29 cellular contexts compared by ENCODE assay signal in genomic region chr10:132566892-132567291, GRCh38.
"Had no signal": no experiment of that assay in that cellular context is flagged by ENCODE, and none has a peak within 500 bp of the region (broad histone marks: within the 10 kb centered on the region; RNA-seq: fewer than 3 reads in every experiment).

No MANE protein-coding gene starts in this region.

- H3K36me3 ChIP-seq: ascending aorta, esophagus muscularis mucosa, heart right ventricle, left ventricle myocardium inferior, pancreas, prostate gland, WERI-Rb-1 had no signal

- H3K27me3 ChIP-seq: ascending aorta, esophagus muscularis mucosa, heart right ventricle, pancreas, testis had no signal

- FAIRE-seq: pancreas, TTC549, urothelium cell line had no signal

- ATAC-seq: heart right ventricle; pancreas; stimulated activated naive CD8-positive, alpha-beta T cell treated with anti-CD3 and anti-CD28 coated beads, Interleukin-15, Interleukin-2, amounts not matched to agents 100 U/mL and 50 U/mL, for 24 hours had no signal

- H3K4me3 ChIP-seq: ascending aorta, esophagus muscularis mucosa, heart right ventricle, left ventricle myocardium inferior, lung, pancreas, prostate gland, testis had no signal

- H3K36me3 Mint-ChIP-seq: activated CD4-positive, alpha-beta memory T cell treated with anti-CD3 and anti-CD28 coated beads for 36 hours; naive B cell had no signal

- H3K27ac Mint-ChIP-seq: activated CD4-positive, alpha-beta memory T cell treated with anti-CD3 and anti-CD28 coated beads for 36 hours; activated CD4-positive, alpha-beta T cell treated with anti-CD3 and anti-CD28 coated beads, Interleukin-2, amount 10 ng/mL, durations not matched to agents 24 days and 14 days; activated naive CD4-positive, alpha-beta T cell treated with anti-CD3 and anti-CD28 coated beads for 36 hours; activated naive CD8-positive, alpha-beta T cell treated with anti-CD3 and anti-CD28 coated beads, Interleukin-2, amount 10 ng/mL, durations not matched to agents 7 days and 5 days; activated T-helper 1 cell treated with anti-CD3 and anti-CD28 coated beads, Interleukin-12 subunit alpha, Interleukin-12 subunit beta, Interleukin-2, Interleukin-4 antibody, amounts not matched to agents 30 ng/mL and 10 ng/mL and 1 ng/mL, durations not matched to agents 14 hours and 24 hours and 36 hours; brain; T-helper 1 cell treated with Interleukin-12 subunit alpha and Interleukin-12 subunit beta and Interleukin-4 antibody, amounts not matched to agents 30 μg/mL and 1 μg/mL, for 36 hours had no signal

- H3K27ac ChIP-seq: ascending aorta, esophagus muscularis mucosa, heart right ventricle, left ventricle myocardium inferior, pancreas, prostate gland, testis, WERI-Rb-1 had no signal

- DNase-seq: activated CD4-positive, alpha-beta memory T cell treated with anti-CD3 and anti-CD28 coated beads for 36 hours; activated CD4-positive, alpha-beta T cell treated with anti-CD3 and anti-CD28 coated beads, Interleukin-2, amount 10 ng/mL, durations not matched to agents 24 days and 14 days; activated CD4-positive, CD25-positive, alpha-beta regulatory T cell treated with anti-CD3 and anti-CD28 coated beads, Interleukin-2, amount 50 U/mL, for 72 hours; activated CD8-positive, alpha-beta memory T cell treated with anti-CD3 and anti-CD28 coated beads, Interleukin-2, amount 50 U/mL, for 4 hours; activated effector memory CD4-positive, alpha-beta T cell treated with anti-CD3 and anti-CD28 coated beads, Interleukin-2, amount 50 U/mL, for 16 hours; activated naive CD4-positive, alpha-beta T cell treated with anti-CD3 and anti-CD28 coated beads for 36 hours; activated naive CD8-positive, alpha-beta T cell treated with anti-CD3 and anti-CD28 coated beads, Interleukin-2, amount 10 ng/mL, durations not matched to agents 7 days and 5 days; activated T-cell treated with anti-CD3 and anti-CD28 coated beads, Interleukin-2, amount 50 U/mL, for 1 hour; foreskin melanocyte; heart right ventricle; left ventricle myocardium inferior; naive B cell; nucleus accumbens; stimulated activated CD4-positive, alpha-beta T cell treated with anti-CD3 and anti-CD28 coated beads, Interleukin-15, amount 100 ng/mL, for 24 hours; stimulated activated CD4-positive, alpha-beta T cell treated with anti-CD3 and anti-CD28 coated beads, Interleukin-2, amount 100 ng/mL, for 24 hours; stimulated activated naive CD8-positive, alpha-beta T cell treated with anti-CD3 and anti-CD28 coated beads, Interleukin-15, Interleukin-2, amounts not matched to agents 100 U/mL and 50 U/mL, for 24 hours; T-helper 9 cell; testis; WERI-Rb-1 had no signal

- H3K27me3 Mint-ChIP-seq: activated CD4-positive, alpha-beta memory T cell treated with anti-CD3 and anti-CD28 coated beads for 36 hours; activated CD4-positive, alpha-beta T cell treated with anti-CD3 and anti-CD28 coated beads, Interleukin-2, amount 10 ng/mL, durations not matched to agents 24 days and 14 days; activated naive CD8-positive, alpha-beta T cell treated with anti-CD3 and anti-CD28 coated beads, Interleukin-2, amount 10 ng/mL, durations not matched to agents 7 days and 5 days; brain; naive B cell had no signal

- H3K4me3 Mint-ChIP-seq: activated CD4-positive, alpha-beta memory T cell treated with anti-CD3 and anti-CD28 coated beads for 36 hours; activated CD4-positive, alpha-beta T cell treated with anti-CD3 and anti-CD28 coated beads, Interleukin-2, amount 10 ng/mL, durations not matched to agents 24 days and 14 days; activated naive CD4-positive, alpha-beta T cell treated with anti-CD3 and anti-CD28 coated beads for 36 hours; activated naive CD8-positive, alpha-beta T cell treated with anti-CD3 and anti-CD28 coated beads, Interleukin-2, amount 10 ng/mL, durations not matched to agents 7 days and 5 days; activated T-helper 1 cell treated with anti-CD3 and anti-CD28 coated beads, Interleukin-12 subunit alpha, Interleukin-12 subunit beta, Interleukin-2, Interleukin-4 antibody, amounts not matched to agents 30 ng/mL and 10 ng/mL and 1 ng/mL, durations not matched to agents 14 hours and 24 hours and 36 hours; brain; naive B cell; T-helper 1 cell treated with Interleukin-12 subunit alpha and Interleukin-12 subunit beta and Interleukin-4 antibody, amounts not matched to agents 30 μg/mL and 1 μg/mL, for 36 hours had no signal

- H3K9me3 Mint-ChIP-seq: activated CD4-positive, alpha-beta memory T cell treated with anti-CD3 and anti-CD28 coated beads for 36 hours; activated CD4-positive, alpha-beta T cell treated with anti-CD3 and anti-CD28 coated beads, Interleukin-2, amount 10 ng/mL, durations not matched to agents 24 days and 14 days; activated naive CD4-positive, alpha-beta T cell treated with anti-CD3 and anti-CD28 coated beads for 36 hours; activated naive CD8-positive, alpha-beta T cell treated with anti-CD3 and anti-CD28 coated beads, Interleukin-2, amount 10 ng/mL, durations not matched to agents 7 days and 5 days; activated T-helper 1 cell treated with anti-CD3 and anti-CD28 coated beads, Interleukin-12 subunit alpha, Interleukin-12 subunit beta, Interleukin-2, Interleukin-4 antibody, amounts not matched to agents 30 ng/mL and 10 ng/mL and 1 ng/mL, durations not matched to agents 14 hours and 24 hours and 36 hours; naive B cell; T-helper 1 cell treated with Interleukin-12 subunit alpha and Interleukin-12 subunit beta and Interleukin-4 antibody, amounts not matched to agents 30 μg/mL and 1 μg/mL, for 36 hours had no signal
